In genomic region chr9:127369428-127369827, GRCh38 we compare ENCODE assay signal across 18 cellular contexts. TPM values are rescaled to one million over a fixed set of nuclear protein-coding genes. Genes with fewer than 3 reads are reported as not detected.
DNase-seq lines count a peak whose midpoint lies in the region; ATAC-seq and TF ChIP-seq lines count a peak whose summit lies in the region.
"Had no signal": no experiment of that assay in that cellular context is flagged by ENCODE, and none has a peak within 500 bp of the region (broad histone marks: within the 10 kb centered on the region; RNA-seq: fewer than 3 reads in every experiment).

No MANE protein-coding gene starts in this region.

- H3K4me3 Mint-ChIP-seq in chondrocyte (ENCODE audit: unreplicated experiment) (no peak overlapping the region), nephron (no peak overlapping the region)

- H3K9me3 Mint-ChIP-seq in chondrocyte (ENCODE audit: low read depth) (no peaks in the 10 kb centered on the region), nephron (no peaks in the 10 kb centered on the region)

- H3K36me3 ChIP-seq in heart left ventricle = peaks cover 0 to 32% (median 11%) of the 10 kb centered on the region in 9 donors

- H3K36me3 Mint-ChIP-seq in chondrocyte (ENCODE audit: low read depth) = peaks cover 6% of the 10 kb centered on the region
- peaks cover 11% of the 10 kb centered on the region for H3K36me3 Mint-ChIP-seq in nephron (ENCODE audit: low read depth)

- H3K4me1 ChIP-seq in heart left ventricle = peaks cover 0 to 24% (median 4%) of the 10 kb centered on the region in 12 donors
- H3K4me1 ChIP-seq: A549, BE2C had no signal

- no peak overlapping the region for H3K4me3 ChIP-seq in heart left ventricle
- H3K4me3 ChIP-seq: A549 had no signal

- H3K27me3 Mint-ChIP-seq in chondrocyte (ENCODE audit: low read depth) (peaks cover under 1% of the 10 kb centered on the region), nephron (ENCODE audit: low read depth) (no peaks in the 10 kb centered on the region)

- no peak overlapping the region for H3K27ac Mint-ChIP-seq in chondrocyte (ENCODE audit: unreplicated experiment)
- peak overlapping the region; percentile 70 to 75 (median 73) for H3K27ac Mint-ChIP-seq in nephron

- no peaks in the 10 kb centered on the region for H3K27me3 ChIP-seq in heart left ventricle
- H3K27me3 ChIP-seq: BE2C had no signal

- DNase-seq in left ventricle myocardium superior (no peak), heart left ventricle (no peak), chondrocyte (ENCODE audit: low spot score) (peak; percentile 57), NCI-H1417 treated with DMSO at 0.1 percent for 48 hours (lab: John Stamatoyannopoulos, UW) (no peak), AG08396 (ENCODE audit: low spot score) (no peak)
- DNase-seq: BE2C, DMS79, IMR-90, NCI-H1092 treated with DMSO at 0.1 percent for 48 hours, NCI-H2081, NCI-H2171 treated with DMSO at 0.1 percent for 48 hours, NCI-H524 treated with DMSO at 0.1 percent for 48 hours, NCI-H82 had no signal

- TF ChIP-seq CTCF in heart left ventricle (IDR thresholded peaks at IDR 0.05) (no peak), chondrocyte (IDR thresholded peaks at IDR 0.05) (no peak), nephron (IDR thresholded peaks at IDR 0.05; ENCODE audit: unreplicated experiment in 3 of 3) (no peak)

- peak; percentile 13 for ATAC-seq in left ventricle myocardium superior
- no peak for ATAC-seq in heart left ventricle
- no peak for ATAC-seq in GM18909 (IDR thresholded peaks at IDR 0.05; ENCODE audit: poor library complexity, unreplicated experiment)
- ATAC-seq: A549, Panc1 had no signal

- peak overlapping the region in 1 of 12 donors; percentile 66 for H3K27ac ChIP-seq in heart left ventricle
- H3K27ac ChIP-seq: A549, KMS-11 had no signal

- intact Hi-C loops in left ventricle myocardium superior (cut with micrococcal nuclease) = no loop called here
- intact Hi-C loops in heart left ventricle (cut with DNase I) = no loop called here

- no peaks in the 10 kb centered on the region for H3K9me3 ChIP-seq in heart left ventricle
- H3K9me3 ChIP-seq: A549, BE2C had no signal

- no peak for TF ChIP-seq POLR2A in heart left ventricle (IDR thresholded peaks at IDR 0.05)

- WGBS in heart left ventricle, 4 donors = 91 to 96% (median 93%) methylated on average over 8 of the region's 8 CpGs

- H3K4me1 Mint-ChIP-seq in chondrocyte (ENCODE audit: low read depth) (no peaks in the 10 kb centered on the region), nephron (peaks cover 7% of the 10 kb centered on the region)

RNA-seq across cellular contexts. Expression of gene SLC2A8, which starts 27.5 kb away (rescaled TPM):
- 18.6 TPM for total RNA-seq in left ventricle myocardium superior
- 10 to 100 TPM; 12.1 to 25.0 (median 14.9) TPM for total RNA-seq in heart left ventricle
- 10 to 100 TPM; 15.6 to 22.1 TPM for polyA plus RNA-seq in heart left ventricle
- 14.1 to 16.4 TPM (median 15.3 TPM) in 3 replicates for total RNA-seq in chondrocyte

RNA-seq across cellular contexts. Expression of gene ZNF79, which starts 54.8 kb away (rescaled TPM):
- 7.4 TPM for total RNA-seq in left ventricle myocardium superior
- total RNA-seq in heart left ventricle = 1 to 10 TPM; 4.6 to 7.4 (median 5.8) TPM
- 1 to 10 TPM; 3.1 to 3.6 TPM for polyA plus RNA-seq in heart left ventricle
- 7.9 to 9.0 TPM (median 8.3 TPM) in 3 replicates for total RNA-seq in chondrocyte
